16 cellular contexts compared by ENCODE assay signal in genomic region chr5:71976449-71976848, GRCh38.
DNase-seq lines count a peak whose midpoint lies in the region; ATAC-seq and TF ChIP-seq lines count a peak whose summit lies in the region.
"Had no signal": no experiment of that assay in that cellular context is flagged by ENCODE, and none has a peak within 500 bp of the region (broad histone marks: within the 10 kb centered on the region; RNA-seq: fewer than 3 reads in every experiment).

No MANE protein-coding gene starts in this region.

- no peaks in the 10 kb centered on the region for H3K36me3 ChIP-seq in esophagus muscularis mucosa

- H3K27ac Mint-ChIP-seq in H9 (no peak overlapping the region), T-helper 17 cell (peak overlapping the region; percentile 30)
- H3K27ac Mint-ChIP-seq: CD4-positive, alpha-beta memory T cell had no signal

- no peak overlapping the region for H3K9ac ChIP-seq in H9 (ENCODE audit: extremely low read depth, insufficient read length, low read length)
- H3K9ac ChIP-seq: GM23248 had no signal

- DNase-seq in H9 (no peak), T-helper 17 cell (no peak), esophagus muscularis mucosa (ENCODE audit: extremely low spot score) (peak; percentile 55), amygdala (lab: John Stamatoyannopoulos, UW) (no peak), NCI-H2029 (lab: John Stamatoyannopoulos, UW) (no peak), hippocampal formation (lab: John Stamatoyannopoulos, UW) (no peak)
- DNase-seq: C1 segment of cervical spinal cord; Calu3; CD4-positive, alpha-beta memory T cell; COR-L47; DMS53; DMS79 treated with DMSO at 0.1 percent for 48 hours; GF-D8; GM23248; H7 had no signal

- WGBS in H9 (ENCODE audit: extremely low coverage, insufficient read length, low lambda C conversion rate) = no CpG with 5 or more reads among the region's 3 CpGs
- WGBS in esophagus muscularis mucosa = 86% methylated on average over 3 of the region's 3 CpGs

- no peak for ATAC-seq in T-helper 17 cell
- ATAC-seq: HCT116 had no signal

- TF ChIP-seq CTCF in H9 (conservative IDR thresholded peaks at IDR 0.05) (no peak), esophagus muscularis mucosa (IDR thresholded peaks at IDR 0.05) (no peak)

- no peak overlapping the region for H4K91ac ChIP-seq in H9 (ENCODE audit: insufficient read length, low read depth, low read length)

- intact Hi-C loops in esophagus muscularis mucosa (cut with DNase I) = no loop called here

- H3K4me1 ChIP-seq in H9 (ENCODE audit: insufficient read depth, low read length) = no peaks in the 10 kb centered on the region
- peaks cover 19 to 28% (median 23%) of the 10 kb centered on the region in 4 donors for H3K4me1 ChIP-seq in esophagus muscularis mucosa

- peaks cover 0 to 6% (median 0%) of the 10 kb centered on the region in 3 experiments; a peak in 1 of 7 replicates for H3K36me3 Mint-ChIP-seq in H9 (ENCODE audit: insufficient read depth in 1 of 3, low read depth in 3 of 3)
- H3K36me3 Mint-ChIP-seq in T-helper 17 cell (ENCODE audit: low read depth) = no peaks in the 10 kb centered on the region
- H3K36me3 Mint-ChIP-seq: CD4-positive, alpha-beta memory T cell had no signal

- no peak overlapping the region for H3K27ac ChIP-seq in H9 (ENCODE audit: insufficient read length, low read depth, low read length)
- no peak overlapping the region for H3K27ac ChIP-seq in esophagus muscularis mucosa (replicated peaks in 1 of 4)
- H3K27ac ChIP-seq: GM23248 had no signal

- H4K8ac ChIP-seq in H9 (replicated peaks; ENCODE audit: insufficient read length, low read depth, low read length) = no peak overlapping the region

- no peak for TF ChIP-seq POLR2A in esophagus muscularis mucosa (IDR thresholded peaks at IDR 0.05; ENCODE audit: low read depth)

- no peak overlapping the region for H3K14ac ChIP-seq in H9 (ENCODE audit: insufficient read depth, low read length)

- H3K4me3 Mint-ChIP-seq in H9 = no peak overlapping the region
- H3K4me3 Mint-ChIP-seq in T-helper 17 cell = no peak overlapping the region
- H3K4me3 Mint-ChIP-seq: CD4-positive, alpha-beta memory T cell had no signal

- H3K9me3 Mint-ChIP-seq in H9 = peaks cover 0 to 8% of the 10 kb centered on the region in 2 experiments; a peak in 3 of 5 replicates

- H2BK15ac ChIP-seq in H9 (ENCODE audit: low read depth, low read length) = no peak overlapping the region

- H3K4me1 Mint-ChIP-seq in H9 (peaks cover 0 to 3% of the 10 kb centered on the region in 2 experiments; a peak in 1 of 4 replicates), T-helper 17 cell (no peaks in the 10 kb centered on the region)
- H3K4me1 Mint-ChIP-seq: CD4-positive, alpha-beta memory T cell had no signal

- H3T11ph ChIP-seq in H9 (ENCODE audit: low read length) = peak overlapping the region; percentile 10

- H3K23ac ChIP-seq in H9 (ENCODE audit: insufficient read length, low read depth, low read length) = no peak overlapping the region

- H3K4me2 ChIP-seq in H9 (ENCODE audit: insufficient read depth, insufficient read length, low read length) = no peak overlapping the region

- H4K20me1 ChIP-seq in H9 (ENCODE audit: control insufficient read depth, insufficient read depth, insufficient read length) = no peaks in the 10 kb centered on the region

- no peak overlapping the region for H2BK120ac ChIP-seq in H9 (ENCODE audit: low read depth, low read length, poor library complexity, severe bottlenecking)

- no peaks in the 10 kb centered on the region for H3K79me2 ChIP-seq in H9 (ENCODE audit: insufficient read depth, low read length)

- no peak overlapping the region for H2AK5ac ChIP-seq in H9 (ENCODE audit: insufficient read length, low read length)

- H4K5ac ChIP-seq in H9 (ENCODE audit: insufficient read length, low read depth, low read length) = no peak overlapping the region

- no peaks in the 10 kb centered on the region for H3K23me2 ChIP-seq in H9 (ENCODE audit: insufficient read length, low read depth, low read length, poor library complexity, severe bottlenecking)

- no peak overlapping the region for H2BK5ac ChIP-seq in H9 (ENCODE audit: insufficient read length, low read length)

- TF ChIP-seq EP300 in esophagus muscularis mucosa (IDR thresholded peaks at IDR 0.05) = no peak

- no peak overlapping the region for H3K4me3 ChIP-seq in esophagus muscularis mucosa
- H3K4me3 ChIP-seq: GM23248 had no signal

- no peaks in the 10 kb centered on the region for H3K9me3 ChIP-seq in H9 (ENCODE audit: control insufficient read depth, low read depth, low read length)
- H3K9me3 ChIP-seq in T-helper 17 cell (ENCODE audit: control insufficient read depth, low read length, poor library complexity, severe bottlenecking) = no peaks in the 10 kb centered on the region
- H3K9me3 ChIP-seq in esophagus muscularis mucosa = peaks cover 0 to 4% (median 0%) of the 10 kb centered on the region in 4 donors

- no peak overlapping the region for H3K18ac ChIP-seq in H9 (ENCODE audit: insufficient read length, low read depth, low read length)

- H2AFZ ChIP-seq in H9 (ENCODE audit: low read length) = no peak overlapping the region
- H2AFZ ChIP-seq: GM23248 had no signal

- no peak overlapping the region for H2BK20ac ChIP-seq in H9 (ENCODE audit: low read depth, low read length, poor library complexity, severe bottlenecking)

- H3K56ac ChIP-seq in H9 (ENCODE audit: insufficient read length, low read depth, low read length) = no peak overlapping the region

- H3K4ac ChIP-seq in H9 (ENCODE audit: low read depth, low read length) = no peak overlapping the region

- H2BK12ac ChIP-seq in H9 (ENCODE audit: insufficient read length, low read depth, low read length) = no peak overlapping the region

- H3K27me3 Mint-ChIP-seq in H9 (ENCODE audit: low read depth) = no peaks in the 10 kb centered on the region
- peaks cover 14% of the 10 kb centered on the region for H3K27me3 Mint-ChIP-seq in T-helper 17 cell

- no peaks in the 10 kb centered on the region for H3K79me1 ChIP-seq in H9 (ENCODE audit: insufficient read depth, low read depth, low read length, poor library complexity, severe bottlenecking)

- no peaks in the 10 kb centered on the region for H3K27me3 ChIP-seq in H9 (ENCODE audit: insufficient read depth, low read length)
- H3K27me3 ChIP-seq in esophagus muscularis mucosa = no peaks in the 10 kb centered on the region
